1 cellular context compared by ENCODE assay signal in the genomic region with DNA sequence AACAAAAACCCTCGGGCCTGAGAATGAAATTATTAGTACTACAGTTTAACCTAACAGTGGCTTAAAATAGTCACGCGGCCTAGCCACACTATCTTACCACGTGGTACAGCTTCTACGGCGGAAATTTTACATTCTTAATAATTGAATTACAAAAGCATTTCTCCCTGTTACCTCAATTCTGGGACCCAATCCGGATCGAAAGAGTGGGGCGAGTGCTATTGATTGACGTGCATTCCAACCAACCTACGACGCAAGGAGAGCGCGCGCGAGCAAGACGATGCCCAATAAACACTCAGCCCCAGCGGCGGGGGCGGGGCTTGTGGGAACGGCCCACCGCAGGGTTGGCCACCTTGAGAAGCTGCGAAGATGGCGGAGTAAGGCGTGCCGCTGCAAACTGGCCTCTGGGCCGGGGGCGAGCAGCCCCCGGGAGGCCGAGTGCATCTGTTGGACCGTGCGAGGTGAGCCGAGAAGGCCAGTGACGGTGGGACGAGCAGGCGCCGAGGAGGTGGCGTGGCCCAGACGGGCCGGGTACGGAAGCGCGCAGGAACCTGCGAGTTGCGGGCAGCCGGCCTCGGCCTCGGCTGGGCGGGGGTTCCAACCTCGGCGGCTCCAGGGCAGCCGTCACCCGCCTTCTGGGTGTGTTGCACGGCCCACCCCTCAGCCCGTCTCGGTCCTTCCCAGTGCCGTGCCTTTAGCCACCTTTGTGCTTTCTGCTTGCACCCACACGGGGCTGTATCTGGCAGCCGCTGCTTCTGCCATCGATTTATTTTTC.
TF ChIP-seq lines count a peak whose summit lies in the region.

No MANE protein-coding gene starts in this region.

TF ChIP-seq in SK-N-SH, 30 proteins besides CTCF, POLR2A, EP300 and RAD21 (continued from another document):
- TF ChIP-seq, protein P1, sequence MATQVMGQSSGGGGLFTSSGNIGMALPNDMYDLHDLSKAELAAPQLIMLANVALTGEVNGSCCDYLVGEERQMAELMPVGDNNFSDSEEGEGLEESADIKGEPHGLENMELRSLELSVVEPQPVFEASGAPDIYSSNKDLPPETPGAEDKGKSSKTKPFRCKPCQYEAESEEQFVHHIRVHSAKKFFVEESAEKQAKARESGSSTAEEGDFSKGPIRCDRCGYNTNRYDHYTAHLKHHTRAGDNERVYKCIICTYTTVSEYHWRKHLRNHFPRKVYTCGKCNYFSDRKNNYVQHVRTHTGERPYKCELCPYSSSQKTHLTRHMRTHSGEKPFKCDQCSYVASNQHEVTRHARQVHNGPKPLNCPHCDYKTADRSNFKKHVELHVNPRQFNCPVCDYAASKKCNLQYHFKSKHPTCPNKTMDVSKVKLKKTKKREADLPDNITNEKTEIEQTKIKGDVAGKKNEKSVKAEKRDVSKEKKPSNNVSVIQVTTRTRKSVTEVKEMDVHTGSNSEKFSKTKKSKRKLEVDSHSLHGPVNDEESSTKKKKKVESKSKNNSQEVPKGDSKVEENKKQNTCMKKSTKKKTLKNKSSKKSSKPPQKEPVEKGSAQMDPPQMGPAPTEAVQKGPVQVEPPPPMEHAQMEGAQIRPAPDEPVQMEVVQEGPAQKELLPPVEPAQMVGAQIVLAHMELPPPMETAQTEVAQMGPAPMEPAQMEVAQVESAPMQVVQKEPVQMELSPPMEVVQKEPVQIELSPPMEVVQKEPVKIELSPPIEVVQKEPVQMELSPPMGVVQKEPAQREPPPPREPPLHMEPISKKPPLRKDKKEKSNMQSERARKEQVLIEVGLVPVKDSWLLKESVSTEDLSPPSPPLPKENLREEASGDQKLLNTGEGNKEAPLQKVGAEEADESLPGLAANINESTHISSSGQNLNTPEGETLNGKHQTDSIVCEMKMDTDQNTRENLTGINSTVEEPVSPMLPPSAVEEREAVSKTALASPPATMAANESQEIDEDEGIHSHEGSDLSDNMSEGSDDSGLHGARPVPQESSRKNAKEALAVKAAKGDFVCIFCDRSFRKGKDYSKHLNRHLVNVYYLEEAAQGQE (IDR thresholded peaks at IDR 0.05; ENCODE audit: low read depth, low read length): no peak; the same call in 1 of the 2 replicates
- TF ChIP-seq, protein P2, sequence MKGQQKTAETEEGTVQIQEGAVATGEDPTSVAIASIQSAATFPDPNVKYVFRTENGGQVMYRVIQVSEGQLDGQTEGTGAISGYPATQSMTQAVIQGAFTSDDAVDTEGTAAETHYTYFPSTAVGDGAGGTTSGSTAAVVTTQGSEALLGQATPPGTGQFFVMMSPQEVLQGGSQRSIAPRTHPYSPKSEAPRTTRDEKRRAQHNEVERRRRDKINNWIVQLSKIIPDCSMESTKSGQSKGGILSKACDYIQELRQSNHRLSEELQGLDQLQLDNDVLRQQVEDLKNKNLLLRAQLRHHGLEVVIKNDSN (IDR thresholded peaks at IDR 0.05; ENCODE audit: borderline replicate concordance, low read depth): peak; percentile 79; the same call in 1 of the 2 replicates
- TF ChIP-seq, protein P3, sequence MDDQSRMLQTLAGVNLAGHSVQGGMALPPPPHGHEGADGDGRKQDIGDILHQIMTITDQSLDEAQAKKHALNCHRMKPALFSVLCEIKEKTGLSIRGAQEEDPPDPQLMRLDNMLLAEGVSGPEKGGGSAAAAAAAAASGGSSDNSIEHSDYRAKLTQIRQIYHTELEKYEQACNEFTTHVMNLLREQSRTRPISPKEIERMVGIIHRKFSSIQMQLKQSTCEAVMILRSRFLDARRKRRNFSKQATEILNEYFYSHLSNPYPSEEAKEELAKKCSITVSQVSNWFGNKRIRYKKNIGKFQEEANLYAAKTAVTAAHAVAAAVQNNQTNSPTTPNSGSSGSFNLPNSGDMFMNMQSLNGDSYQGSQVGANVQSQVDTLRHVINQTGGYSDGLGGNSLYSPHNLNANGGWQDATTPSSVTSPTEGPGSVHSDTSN (IDR thresholded peaks at IDR 0.05): peak; percentile 100
- TF ChIP-seq IRF3 (IDR thresholded peaks at IDR 0.05; ENCODE audit: low read depth, low read length) (peak; percentile 96), FOXJ3 (CRISPR knock-in tag; IDR thresholded peaks at IDR 0.05) (no peak), RXRA (IDR thresholded peaks at IDR 0.05; ENCODE audit: borderline replicate concordance, low read depth) (no peak), JUND (IDR thresholded peaks at IDR 0.05) (no peak), TAF1 (IDR thresholded peaks at IDR 0.05; ENCODE audit: borderline replicate concordance, low read depth, low read length) (peak; percentile 97)
- TF ChIP-seq, protein P4, sequence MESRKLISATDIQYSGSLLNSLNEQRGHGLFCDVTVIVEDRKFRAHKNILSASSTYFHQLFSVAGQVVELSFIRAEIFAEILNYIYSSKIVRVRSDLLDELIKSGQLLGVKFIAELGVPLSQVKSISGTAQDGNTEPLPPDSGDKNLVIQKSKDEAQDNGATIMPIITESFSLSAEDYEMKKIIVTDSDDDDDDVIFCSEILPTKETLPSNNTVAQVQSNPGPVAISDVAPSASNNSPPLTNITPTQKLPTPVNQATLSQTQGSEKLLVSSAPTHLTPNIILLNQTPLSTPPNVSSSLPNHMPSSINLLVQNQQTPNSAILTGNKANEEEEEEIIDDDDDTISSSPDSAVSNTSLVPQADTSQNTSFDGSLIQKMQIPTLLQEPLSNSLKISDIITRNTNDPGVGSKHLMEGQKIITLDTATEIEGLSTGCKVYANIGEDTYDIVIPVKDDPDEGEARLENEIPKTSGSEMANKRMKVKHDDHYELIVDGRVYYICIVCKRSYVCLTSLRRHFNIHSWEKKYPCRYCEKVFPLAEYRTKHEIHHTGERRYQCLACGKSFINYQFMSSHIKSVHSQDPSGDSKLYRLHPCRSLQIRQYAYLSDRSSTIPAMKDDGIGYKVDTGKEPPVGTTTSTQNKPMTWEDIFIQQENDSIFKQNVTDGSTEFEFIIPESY (IDR thresholded peaks at IDR 0.05; ENCODE audit: borderline replicate concordance, low read depth): no peak
TF ChIP-seq in SK-N-SH: peak in this region for 11.
